Comparison of ENCODE assay signal across 10 cellular contexts in the genomic region with DNA sequence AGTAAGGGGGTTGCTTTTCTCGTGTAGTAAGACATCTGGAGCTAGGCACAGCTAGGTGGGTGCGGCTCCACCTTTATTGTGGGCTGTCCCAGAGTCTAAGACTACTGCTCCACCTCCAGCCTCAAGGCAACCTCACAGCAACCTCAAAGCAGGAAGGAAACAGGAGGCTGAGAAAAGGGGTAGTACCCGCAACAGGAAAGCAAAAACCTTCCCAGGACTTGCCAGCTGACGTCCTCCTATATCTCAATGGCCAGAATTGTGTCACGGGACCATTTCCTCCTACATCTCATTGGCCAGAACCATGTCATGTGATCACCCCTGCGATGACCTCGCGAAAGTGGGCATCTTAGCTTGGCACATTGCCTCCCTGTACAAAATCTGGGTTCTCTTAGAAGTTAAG. TPM values are rescaled to one million over a fixed set of nuclear protein-coding genes. Genes with fewer than 3 reads are reported as not detected.
DNase-seq lines count a peak whose midpoint lies in the region; ATAC-seq, FAIRE-seq and TF ChIP-seq lines count a peak whose summit lies in the region.
"Had no signal": no experiment of that assay in that cellular context is flagged by ENCODE, and none has a peak within 500 bp of the region (broad histone marks: within the 10 kb centered on the region; RNA-seq: fewer than 3 reads in every experiment).

No MANE protein-coding gene starts in this region.

- peak; percentile 54 for ATAC-seq in activated CD4-positive, alpha-beta T cell treated with anti-CD3 and anti-CD28 coated beads for 36 hours
- no peak; the same call in 2 of the 3 replicates for ATAC-seq in K562
- no peak for ATAC-seq in aorta (ENCODE audit: low FRiP score)
- ATAC-seq in psoas muscle, result no peak
- ATAC-seq: heart right ventricle had no signal

- H3K27ac ChIP-seq in K562 (ENCODE audit: extremely low read depth, low read depth, low read length) (no peak overlapping the region), aorta (ENCODE audit: low read depth in 1 of 2, low read length in 2 of 2) (no peak overlapping the region), psoas muscle (no peak overlapping the region), GM23248 (no peak overlapping the region)
- H3K27ac ChIP-seq: heart right ventricle had no signal

- in situ Hi-C loops in K562 (cut with MboI), result no loop called here
- in situ Hi-C loops in GM23248 (cut with MboI), result no loop called here

- H2AFZ ChIP-seq in K562 (ENCODE audit: low read depth, low read length) (peak overlapping the region; percentile 57), GM23248 (no peak overlapping the region)

- H3K9me2 ChIP-seq in GM23248 (ENCODE audit: insufficient read depth), result no peaks in the 10 kb centered on the region

- TF ChIP-seq POLR2A in K562 (conservative IDR thresholded peaks at IDR 0.05), result no peak

- peaks cover 23% of the 10 kb centered on the region for H3K4me1 Mint-ChIP-seq in activated CD4-positive, alpha-beta T cell treated with anti-CD3 and anti-CD28 coated beads for 36 hours

- WGBS in K562 (ENCODE audit: insufficient coverage, low coverage, missing lambda C conversion rate), result 39% methylated on average over 8 of the region's 8 CpGs
- 82 to 84% methylated on average over 8 of the region's 8 CpGs for WGBS in aorta, 2 donors
- WGBS in psoas muscle, 3 donors, result 70 to 81% (median 71%) methylated on average over 8 of the region's 8 CpGs
- 69 to 73% methylated on average over 8 of the region's 8 CpGs for WGBS in GM23248 (ENCODE audit: low coverage in 1 of 2, low lambda C conversion rate in 2 of 2, missing lambda C conversion rate in 2 of 2), 2 experiments

- H3K9me1 ChIP-seq in K562 (ENCODE audit: control insufficient read depth, insufficient read depth, low read length), result no peaks in the 10 kb centered on the region

- TF ChIP-seq EP300 in K562 (IDR thresholded peaks at IDR 0.05; ENCODE audit: low read length), result no peak

- H4K20me1 ChIP-seq in K562 (replicated peaks; ENCODE audit: control insufficient read depth, insufficient read depth, low read length), result no peaks in the 10 kb centered on the region
- no peaks in the 10 kb centered on the region for H4K20me1 ChIP-seq in GM23248 (ENCODE audit: insufficient read depth)

- TF ChIP-seq CTCF in K562 (IDR thresholded peaks at IDR 0.05 in 2 of 3, conservative IDR thresholded peaks at IDR 0.05 in 1 of 3; ENCODE audit: insufficient read depth in 2 of 3, low read depth in 1 of 3, low read length in 3 of 3) (no peak), psoas muscle (IDR thresholded peaks at IDR 0.05) (no peak)

- H3K4me3 ChIP-seq in K562, result no peak overlapping the region
- H3K4me3 ChIP-seq in aorta (ENCODE audit: low read length in 2 of 2), result no peak overlapping the region
- H3K4me3 ChIP-seq in psoas muscle, result no peak overlapping the region
- no peak overlapping the region for H3K4me3 ChIP-seq in GM23248
- H3K4me3 ChIP-seq: heart right ventricle had no signal

- FAIRE-seq in K562 (lab: Jason Lieb, UNC), result no peak

- peak; percentile 51 to 84 (median 68) for DNase-seq in stimulated activated naive CD4-positive, alpha-beta T cell (lab: John Stamatoyannopoulos, UW)
- no peak for DNase-seq in stimulated activated naive CD4-positive, alpha-beta T cell treated with Interleukin-2 at 50 U/mL for 16 hours (lab: John Stamatoyannopoulos, UW)
- DNase-seq in activated CD4-positive, alpha-beta T cell treated with anti-CD3 and anti-CD28 coated beads for 36 hours, result peak; percentile 53
- no peak for DNase-seq in K562 (ENCODE audit: extremely low read depth in 1 of 4, low spot score in 3 of 4)
- no peak for DNase-seq in aorta
- DNase-seq in psoas muscle, result no peak
- DNase-seq in GM23248, result no peak
- DNase-seq in H4 (ENCODE audit: low spot score), result no peak
- DNase-seq: heart right ventricle, NCI-H1930 had no signal

- TF ChIP-seq RAD21 in K562 (CRISPR knock-in tag; conservative IDR thresholded peaks at IDR 0.05 in 1 of 2, IDR thresholded peaks at IDR 0.05 in 1 of 2), result no peak

- H3K27me3 Mint-ChIP-seq in activated CD4-positive, alpha-beta T cell treated with anti-CD3 and anti-CD28 coated beads for 36 hours, result no peaks in the 10 kb centered on the region

- intact Hi-C loops in activated CD4-positive, alpha-beta T cell treated with anti-CD3 and anti-CD28 coated beads for 36 hours (cut with DNase I, micrococcal nuclease), result no loop called here
- intact Hi-C loops in K562 (cut with micrococcal nuclease), result no loop called here
- intact Hi-C loops in aorta (cut with DNase I), result no loop called here
- intact Hi-C loops in psoas muscle (cut with DNase I), result no loop called here

- H3F3A ChIP-seq in GM23248 (ENCODE audit: insufficient read depth), result no peaks in the 10 kb centered on the region

- peaks cover 1% of the 10 kb centered on the region for H3K9me3 Mint-ChIP-seq in activated CD4-positive, alpha-beta T cell treated with anti-CD3 and anti-CD28 coated beads for 36 hours (ENCODE audit: low read depth)

- H3K79me2 ChIP-seq in K562 (ENCODE audit: control insufficient read depth, insufficient read depth, low read length) (no peaks in the 10 kb centered on the region), GM23248 (ENCODE audit: insufficient read depth) (no peaks in the 10 kb centered on the region)

- no peak overlapping the region for H3K9ac ChIP-seq in K562 (ENCODE audit: insufficient read depth in 1 of 2, low read depth in 2 of 2, low read length in 2 of 2)
- H3K9ac ChIP-seq in GM23248, result no peak overlapping the region

- peak overlapping the region; percentile 42 for H3K27ac Mint-ChIP-seq in activated CD4-positive, alpha-beta T cell treated with anti-CD3 and anti-CD28 coated beads for 36 hours

- H3K9me3 ChIP-seq in K562 (replicated peaks; ENCODE audit: control insufficient read depth, insufficient read depth, low read depth, low read length) (no peaks in the 10 kb centered on the region), aorta (ENCODE audit: control insufficient read depth, low read length) (no peaks in the 10 kb centered on the region), psoas muscle (no peaks in the 10 kb centered on the region), GM23248 (ENCODE audit: low read depth) (no peaks in the 10 kb centered on the region)
- H3K9me3 ChIP-seq: heart right ventricle had no signal

- H3K4me1 ChIP-seq in K562 (replicated peaks in 1 of 2; ENCODE audit: control insufficient read depth in 2 of 2, insufficient read depth in 2 of 2, low read length in 2 of 2), result peaks cover 0 to 12% of the 10 kb centered on the region in 2 experiments; a peak in 2 of 5 replicates
- no peaks in the 10 kb centered on the region for H3K4me1 ChIP-seq in aorta (ENCODE audit: control insufficient read depth in 1 of 2, insufficient read depth in 2 of 2, low read length in 2 of 2)
- no peaks in the 10 kb centered on the region for H3K4me1 ChIP-seq in psoas muscle
- no peaks in the 10 kb centered on the region for H3K4me1 ChIP-seq in GM23248 (ENCODE audit: insufficient read depth)

- BruUV-seq in K562 (replicated peaks; lab: Mats Ljungman, UMichigan), result no TSS peak

- POLR2A ChIA-PET in activated CD4-positive, alpha-beta T cell treated with anti-CD3 and anti-CD28 coated beads for 36 hours (lab: Charles Lee), result no interaction called here
- POLR2A ChIA-PET in K562 (lab: Yijun Ruan, JAX), result interaction anchor here (1.3 kb wide), 1 partner anchor 13 kb away, joined by 4 read pairs; no protein-coding TSS in a partner anchor

- H3K36me3 Mint-ChIP-seq in activated CD4-positive, alpha-beta T cell treated with anti-CD3 and anti-CD28 coated beads for 36 hours (ENCODE audit: low read depth), result no peaks in the 10 kb centered on the region

- H3K4me2 ChIP-seq in K562 (ENCODE audit: insufficient read depth, low read length) (no peak overlapping the region), GM23248 (ENCODE audit: unreplicated experiment) (no peak overlapping the region)

- no peak overlapping the region for H3K4me3 Mint-ChIP-seq in activated CD4-positive, alpha-beta T cell treated with anti-CD3 and anti-CD28 coated beads for 36 hours

- H3K27me3 ChIP-seq in K562 (ENCODE audit: control insufficient read depth in 2 of 2, insufficient read depth in 2 of 2, low read length in 2 of 2), result no peaks in the 10 kb centered on the region
- H3K27me3 ChIP-seq in aorta (ENCODE audit: control insufficient read depth in 1 of 2, insufficient read depth in 2 of 2, low read length in 1 of 2), result peaks cover 0 to 2% of the 10 kb centered on the region in 2 donors
- H3K27me3 ChIP-seq in psoas muscle (ENCODE audit: insufficient read depth in 3 of 3, low read length in 2 of 3), result peaks cover 0 to 23% (median 9%) of the 10 kb centered on the region in 3 donors
- H3K27me3 ChIP-seq in GM23248 (replicated peaks; ENCODE audit: insufficient read depth), result peaks cover 11% of the 10 kb centered on the region; the same call in 1 of the 2 replicates

- CTCF ChIA-PET in activated CD4-positive, alpha-beta T cell treated with anti-CD3 and anti-CD28 coated beads for 36 hours (lab: Charles Lee), result interaction anchor here (0.7 to 1.3 kb wide), 3 partner anchors 12 to 885 kb away, joined by 3 read pairs; no protein-coding TSS in a partner anchor
- CTCF ChIA-PET in K562 (lab: Yijun Ruan, JAX; ENCODE audit: low intra/inter-chr PET ratio), result no interaction called here

- H3K36me3 ChIP-seq in K562 (ENCODE audit: control insufficient read depth, insufficient read depth, low read length), result no peaks in the 10 kb centered on the region
- H3K36me3 ChIP-seq in aorta (ENCODE audit: control insufficient read depth in 1 of 2, insufficient read depth in 2 of 2, low read length in 1 of 2), result no peaks in the 10 kb centered on the region
- no peaks in the 10 kb centered on the region for H3K36me3 ChIP-seq in psoas muscle (ENCODE audit: insufficient read depth in 1 of 2, low read depth in 1 of 2)
- H3K36me3 ChIP-seq in GM23248 (ENCODE audit: low read depth), result no peaks in the 10 kb centered on the region
- H3K36me3 ChIP-seq: heart right ventricle had no signal

RNA-seq across cellular contexts. Expression of a gene that starts 4.3 kb away (rescaled TPM):
- 10 to 100 TPM in 1 of 2 experiments, 1 to 10 TPM in 1; 9.4 to 11.1 TPM for total RNA-seq in activated CD4-positive, alpha-beta T cell treated with anti-CD3 and anti-CD28 coated beads for 36 hours
- 2.5 and 7.3 TPM in 2 replicates for total RNA-seq in K562 (2011; cell fraction: chromatin; rRNA removed; ENCODE audit: low replicate concordance)
- total RNA-seq in K562 (2011; cell fraction: nucleolus; rRNA removed), result 1.3 and 2.4 TPM in 2 replicates
- total RNA-seq in K562 (2011; cell fraction: nucleoplasm; rRNA removed), result 4.3 and 6.6 TPM in 2 replicates
- total RNA-seq in K562 (2014; rRNA removed), result 6.0 and 8.3 TPM in 2 replicates
- 9.1 and 9.6 TPM in 2 replicates for total RNA-seq in K562 (2014; rRNA removed; fragmentation: Illumina TruSeq; extraction: Trizol)
- total RNA-seq in K562 (2015; rRNA removed; fragmentation: Illumina TruSeq; extraction: Trizol), result 7.8 and 9.5 TPM in 2 replicates
- total RNA-seq in K562 (2021), result 5.0 and 6.6 TPM in 2 replicates
- polyA plus RNA-seq in K562 (2011; rRNA removed), result 6.8 and 8.7 TPM in 2 replicates
- polyA plus RNA-seq in K562 (2011; cell fraction: cytosol; rRNA removed), result 2.9 and 4.4 TPM in 2 replicates
- polyA plus RNA-seq in K562 (2011; cell fraction: nucleus; rRNA removed), result 1.4 and 1.7 TPM in 2 replicates
- polyA plus RNA-seq in K562 (2012), result 6.9 and 16.9 TPM in 2 replicates
- 9.9 and 10.5 TPM in 2 replicates for polyA plus RNA-seq in K562 (2014; fragmentation: Illumina TruSeq; extraction: Trizol)
- 1 to 10 TPM; 1.3 to 1.5 TPM for polyA plus RNA-seq in K562 (2014; fragmentation: Nextera tagmentation; extraction: Ambion mirVana)
- 5.1 and 6.0 TPM in 2 replicates for polyA plus RNA-seq in K562 (2014; rRNA removed)
- 5.0 and 5.8 TPM in 2 replicates for polyA minus RNA-seq in K562 (2011; rRNA and poly(A)+ RNA removed)
- polyA minus RNA-seq in K562 (2011; cell fraction: cytosol; rRNA and poly(A)+ RNA removed), result 2.4 and 3.2 TPM in 2 replicates
- polyA minus RNA-seq in K562 (2011; cell fraction: nucleus; rRNA and poly(A)+ RNA removed), result 1.5 and 2.7 TPM in 2 replicates
- total RNA-seq in aorta, result 1 to 10 TPM; 2.8 to 4.1 TPM
- 10 to 100 TPM in 1 of 2 donors, 1 to 10 TPM in 1; 1.0 to 12.9 TPM for polyA plus RNA-seq in aorta
- 1 to 10 TPM in 1 of 4 donors, under 1 TPM in 3; 0.42 to 1.1 (median 0.87) TPM for total RNA-seq in psoas muscle
- 1 to 10 TPM in 1 of 3 donors, under 1 TPM in 2; 0.52 to 1.2 (median 0.64) TPM for polyA plus RNA-seq in psoas muscle
- total RNA-seq in GM23248 (2014; rRNA removed; shearing (Covaris generic)), result 0.13 and 0.76 TPM in 2 replicates
- polyA plus RNA-seq in GM23248 (2016; fragmentation: Nextera tagmentation; extraction: Ambion mirVana), result 0.44 and 0.73 TPM in 2 replicates
- 2.9 and 5.6 TPM in 2 replicates for total RNA-seq in H4 (2014; rRNA removed; shearing (Covaris generic))

Comparison
In these comparisons a context has a peak if more than half of its experiments do, and no peak if none do; other contexts are left out.
1. DNase-seq: peak in stimulated activated naive CD4-positive, alpha-beta T cell (6 of 6) and activated CD4-positive, alpha-beta T cell treated with anti-CD3 and anti-CD28 coated beads for 36 hours (single experiment); none in stimulated activated naive CD4-positive, alpha-beta T cell treated with Interleukin-2 at 50 U/mL for 16 hours (single experiment), K562 (0 of 4), aorta (0 of 2), psoas muscle (0 of 2), GM23248 (single experiment) and H4 (single experiment).